Comparison of ENCODE assay signal across 1 cellular context in genomic region chr12:22333751-22334695, GRCh38.
TF ChIP-seq lines count a peak whose summit lies in the region.

No MANE protein-coding gene starts in this region.

TF ChIP-seq in HepG2, 621 proteins besides CTCF, POLR2A, EP300 and RAD21 (continued from another document):
- TF ChIP-seq, protein P1, sequence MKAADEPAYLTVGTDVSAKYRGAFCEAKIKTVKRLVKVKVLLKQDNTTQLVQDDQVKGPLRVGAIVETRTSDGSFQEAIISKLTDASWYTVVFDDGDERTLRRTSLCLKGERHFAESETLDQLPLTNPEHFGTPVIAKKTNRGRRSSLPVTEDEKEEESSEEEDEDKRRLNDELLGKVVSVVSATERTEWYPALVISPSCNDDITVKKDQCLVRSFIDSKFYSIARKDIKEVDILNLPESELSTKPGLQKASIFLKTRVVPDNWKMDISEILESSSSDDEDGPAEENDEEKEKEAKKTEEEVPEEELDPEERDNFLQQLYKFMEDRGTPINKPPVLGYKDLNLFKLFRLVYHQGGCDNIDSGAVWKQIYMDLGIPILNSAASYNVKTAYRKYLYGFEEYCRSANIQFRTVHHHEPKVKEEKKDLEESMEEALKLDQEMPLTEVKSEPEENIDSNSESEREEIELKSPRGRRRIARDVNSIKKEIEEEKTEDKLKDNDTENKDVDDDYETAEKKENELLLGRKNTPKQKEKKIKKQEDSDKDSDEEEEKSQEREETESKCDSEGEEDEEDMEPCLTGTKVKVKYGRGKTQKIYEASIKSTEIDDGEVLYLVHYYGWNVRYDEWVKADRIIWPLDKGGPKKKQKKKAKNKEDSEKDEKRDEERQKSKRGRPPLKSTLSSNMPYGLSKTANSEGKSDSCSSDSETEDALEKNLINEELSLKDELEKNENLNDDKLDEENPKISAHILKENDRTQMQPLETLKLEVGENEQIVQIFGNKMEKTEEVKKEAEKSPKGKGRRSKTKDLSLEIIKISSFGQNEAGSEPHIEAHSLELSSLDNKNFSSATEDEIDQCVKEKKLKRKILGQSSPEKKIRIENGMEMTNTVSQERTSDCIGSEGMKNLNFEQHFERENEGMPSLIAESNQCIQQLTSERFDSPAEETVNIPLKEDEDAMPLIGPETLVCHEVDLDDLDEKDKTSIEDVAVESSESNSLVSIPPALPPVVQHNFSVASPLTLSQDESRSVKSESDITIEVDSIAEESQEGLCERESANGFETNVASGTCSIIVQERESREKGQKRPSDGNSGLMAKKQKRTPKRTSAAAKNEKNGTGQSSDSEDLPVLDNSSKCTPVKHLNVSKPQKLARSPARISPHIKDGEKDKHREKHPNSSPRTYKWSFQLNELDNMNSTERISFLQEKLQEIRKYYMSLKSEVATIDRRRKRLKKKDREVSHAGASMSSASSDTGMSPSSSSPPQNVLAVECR (CRISPR knock-in tag; IDR thresholded peaks at IDR 0.05; ENCODE audit: borderline replicate concordance) = no peak
- TF ChIP-seq NCOA2 (CRISPR knock-in tag; IDR thresholded peaks at IDR 0.05) (no peak), ZBTB3 (CRISPR knock-in tag; IDR thresholded peaks at IDR 0.05; ENCODE audit: borderline replicate concordance, low read depth) (no peak), POGZ (CRISPR knock-in tag; IDR thresholded peaks at IDR 0.05) (no peak), ATM (IDR thresholded peaks at IDR 0.05; ENCODE audit: borderline replicate concordance) (no peak), JDP2 (CRISPR knock-in tag; IDR thresholded peaks at IDR 0.05; ENCODE audit: borderline replicate concordance) (no peak), STAT6 (CRISPR knock-in tag; IDR thresholded peaks at IDR 0.05; ENCODE audit: borderline replicate concordance) (no peak), MXI1 (IDR thresholded peaks at IDR 0.05; ENCODE audit: borderline replicate concordance, low read depth, low read length) (no peak), ZFP90 (CRISPR knock-in tag; IDR thresholded peaks at IDR 0.05; ENCODE audit: borderline replicate concordance) (no peak)
- TF ChIP-seq, protein P2, sequence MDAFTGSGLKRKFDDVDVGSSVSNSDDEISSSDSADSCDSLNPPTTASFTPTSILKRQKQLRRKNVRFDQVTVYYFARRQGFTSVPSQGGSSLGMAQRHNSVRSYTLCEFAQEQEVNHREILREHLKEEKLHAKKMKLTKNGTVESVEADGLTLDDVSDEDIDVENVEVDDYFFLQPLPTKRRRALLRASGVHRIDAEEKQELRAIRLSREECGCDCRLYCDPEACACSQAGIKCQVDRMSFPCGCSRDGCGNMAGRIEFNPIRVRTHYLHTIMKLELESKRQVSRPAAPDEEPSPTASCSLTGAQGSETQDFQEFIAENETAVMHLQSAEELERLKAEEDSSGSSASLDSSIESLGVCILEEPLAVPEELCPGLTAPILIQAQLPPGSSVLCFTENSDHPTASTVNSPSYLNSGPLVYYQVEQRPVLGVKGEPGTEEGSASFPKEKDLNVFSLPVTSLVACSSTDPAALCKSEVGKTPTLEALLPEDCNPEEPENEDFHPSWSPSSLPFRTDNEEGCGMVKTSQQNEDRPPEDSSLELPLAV (CRISPR knock-in tag; conservative IDR thresholded peaks at IDR 0.05; ENCODE audit: low read depth) = no peak
- TF ChIP-seq, protein P3, sequence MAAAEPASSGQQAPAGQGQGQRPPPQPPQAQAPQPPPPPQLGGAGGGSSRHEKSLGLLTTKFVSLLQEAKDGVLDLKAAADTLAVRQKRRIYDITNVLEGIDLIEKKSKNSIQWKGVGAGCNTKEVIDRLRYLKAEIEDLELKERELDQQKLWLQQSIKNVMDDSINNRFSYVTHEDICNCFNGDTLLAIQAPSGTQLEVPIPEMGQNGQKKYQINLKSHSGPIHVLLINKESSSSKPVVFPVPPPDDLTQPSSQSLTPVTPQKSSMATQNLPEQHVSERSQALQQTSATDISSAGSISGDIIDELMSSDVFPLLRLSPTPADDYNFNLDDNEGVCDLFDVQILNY (CRISPR knock-in tag; conservative IDR thresholded peaks at IDR 0.05) = no peak
